In the genomic region with DNA sequence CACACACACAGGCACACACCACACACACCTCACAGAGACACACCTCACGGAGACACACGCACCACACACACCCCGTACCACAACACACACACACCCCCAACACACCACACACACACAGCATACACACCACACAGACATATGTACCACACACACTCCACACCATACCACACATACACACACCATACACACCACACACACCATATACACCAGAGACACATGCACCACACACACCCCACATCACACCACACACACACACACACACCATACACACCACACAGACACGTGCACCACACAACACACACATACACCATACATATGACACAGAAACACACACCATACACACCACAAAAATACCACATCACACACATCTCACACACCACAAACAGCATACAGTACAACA, we compare ENCODE assay signal across 25 cellular contexts.
"Had no signal": no experiment of that assay in that cellular context is flagged by ENCODE, and none has a peak within 500 bp of the region (broad histone marks: within the 10 kb centered on the region; RNA-seq: fewer than 3 reads in every experiment).

No MANE protein-coding gene starts in this region.

- H3K36me3 ChIP-seq: brain microvascular endothelial cell, cardiac muscle cell, Peyer's patch, SJCRH30 had no signal

- H3K27ac ChIP-seq: brain microvascular endothelial cell, cardiac muscle cell, RWPE1, SJCRH30 had no signal

- H3K9me3 ChIP-seq: SJCRH30, SK-N-SH had no signal

- H3K4me1 ChIP-seq: Peyer's patch, SJCRH30 had no signal

- DNase-seq: activated CD4-positive, alpha-beta memory T cell treated with anti-CD3 and anti-CD28 coated beads for 36 hours; activated CD4-positive, alpha-beta T cell treated with anti-CD3 and anti-CD28 coated beads, Interleukin-2, amount 10 ng/mL, durations not matched to agents 7 days and 5 days; activated CD4-positive, CD25-positive, alpha-beta regulatory T cell treated with anti-CD3 and anti-CD28 coated beads, Interleukin-2, amount 50 U/mL, for 72 hours; activated CD8-positive, alpha-beta memory T cell treated with anti-CD3 and anti-CD28 coated beads for 24 hours; activated gamma-delta T cell; activated naive CD4-positive, alpha-beta T cell treated with anti-CD3 and anti-CD28 coated beads for 36 hours; activated T-cell treated with anti-CD3 and anti-CD28 coated beads, Interleukin-2, amount 50 U/mL, for 4 hours; amygdala; brain microvascular endothelial cell; Karpas-422; MM.1S; NCI-H1105 treated with DMSO at 0.1 percent for 48 hours; NCI-H1436 treated with DMSO at 0.1 percent for 48 hours; NCI-H187; NCI-H2081; NCI-H510A treated with DMSO at 0.1 percent for 48 hours; NCI-H69; NK-92 treated with Interleukin-12 subunit alpha and Interleukin-12 subunit beta, amount 100 ng/mL, for 24 hours; Peyer's patch; Right ventricle myocardium superior; SJCRH30; SK-N-SH; T-helper 1 cell had no signal

- H3K27me3 ChIP-seq: brain microvascular endothelial cell, cardiac muscle cell, Peyer's patch, SJCRH30 had no signal

- ATAC-seq: activated T-cell treated with anti-CD3 and anti-CD28 coated beads, Interleukin-2, amount 50 U/mL, for 4 hours had no signal

- H3K9ac ChIP-seq: SK-N-SH had no signal

- H3K4me3 ChIP-seq: cardiac muscle cell, Peyer's patch, SJCRH30 had no signal

- H3K4me2 ChIP-seq: SK-N-SH had no signal
